9 cellular contexts compared by ENCODE assay signal in genomic region chr2:200966770-200967169, GRCh38. TPM values are rescaled to one million over a fixed set of nuclear protein-coding genes. Genes with fewer than 3 reads are reported as not detected.
DNase-seq lines count a peak whose midpoint lies in the region; ATAC-seq, FAIRE-seq and TF ChIP-seq lines count a peak whose summit lies in the region.
"Had no signal": no experiment of that assay in that cellular context is flagged by ENCODE, and none has a peak within 500 bp of the region (broad histone marks: within the 10 kb centered on the region; RNA-seq: fewer than 3 reads in every experiment).

No MANE protein-coding gene starts in this region.

- no peak for TF ChIP-seq EP300 in ovary (IDR thresholded peaks at IDR 0.05)

- no peak for TF ChIP-seq POLR2A in ovary (IDR thresholded peaks at IDR 0.05)

- H3K9me3 Mint-ChIP-seq in T-helper 2 cell treated with Interferon-gamma antibody and Interleukin-4, amounts not matched to agents 5 μg/mL and 100 μg/mL, for 36 hours = no peaks in the 10 kb centered on the region
- H3K9me3 Mint-ChIP-seq: activated CD4-positive, alpha-beta memory T cell treated with anti-CD3 and anti-CD28 coated beads for 36 hours had no signal

- H3K4me1 Mint-ChIP-seq in T-helper 2 cell treated with Interferon-gamma antibody and Interleukin-4, amounts not matched to agents 5 μg/mL and 100 μg/mL, for 36 hours (ENCODE audit: low read depth) = peaks cover 40% of the 10 kb centered on the region

- H3K36me3 ChIP-seq in bronchial epithelial cell (ENCODE audit: control insufficient read depth, insufficient read depth, low read length) (no peaks in the 10 kb centered on the region), small intestine (ENCODE audit: control insufficient read depth in 2 of 2, insufficient read depth in 2 of 2, low read length in 2 of 2) (no peaks in the 10 kb centered on the region), ovary (no peaks in the 10 kb centered on the region)

- H3K27ac ChIP-seq in small intestine (ENCODE audit: low read depth in 1 of 2, low read length in 1 of 2) (peak overlapping the region; percentile 45 to 54), ovary (no peak overlapping the region)

- ATAC-seq in GM18861 (IDR thresholded peaks at IDR 0.05; ENCODE audit: unreplicated experiment) = peak; percentile 28
- no peak for ATAC-seq in GM21390 (IDR thresholded peaks at IDR 0.05; ENCODE audit: unreplicated experiment)

- H3K27me3 Mint-ChIP-seq in T-helper 2 cell treated with Interferon-gamma antibody and Interleukin-4, amounts not matched to agents 5 μg/mL and 100 μg/mL, for 36 hours (ENCODE audit: low read depth) = no peaks in the 10 kb centered on the region
- H3K27me3 Mint-ChIP-seq: activated CD4-positive, alpha-beta memory T cell treated with anti-CD3 and anti-CD28 coated beads for 36 hours had no signal

- H3K27me3 ChIP-seq in bronchial epithelial cell (ENCODE audit: control insufficient read depth, insufficient read depth, low read length) = no peaks in the 10 kb centered on the region
- H3K27me3 ChIP-seq in small intestine (ENCODE audit: control insufficient read depth in 2 of 2, insufficient read depth in 2 of 2, low read length in 2 of 2) = no peaks in the 10 kb centered on the region
- no peaks in the 10 kb centered on the region for H3K27me3 ChIP-seq in ovary

- H3K4me3 ChIP-seq in bronchial epithelial cell (ENCODE audit: low read depth, low read length) (no peak overlapping the region), small intestine (ENCODE audit: low read depth in 1 of 2, low read length in 2 of 2) (no peak overlapping the region), ovary (no peak overlapping the region)

- H3K4me1 ChIP-seq in small intestine (ENCODE audit: control insufficient read depth in 2 of 2, insufficient read depth in 1 of 2, low read depth in 1 of 2, low read length in 1 of 2) = peaks cover 2 to 4% of the 10 kb centered on the region in 2 donors
- peaks cover 1% of the 10 kb centered on the region for H3K4me1 ChIP-seq in ovary (ENCODE audit: insufficient read depth)

- H3K9me3 ChIP-seq in small intestine (ENCODE audit: control insufficient read depth, low read depth) (no peaks in the 10 kb centered on the region), ovary (no peaks in the 10 kb centered on the region)

- 40 to 49% (median 47%) methylated on average over 4 of the region's 4 CpGs for WGBS in small intestine, 3 donors
- 59 to 66% (median 62%) methylated on average over 4 of the region's 4 CpGs for WGBS in ovary, 3 donors

- DNase-seq in HTR-8/SVneo (ENCODE audit: insufficient read length, low spot score) (peak; percentile 63), bronchial epithelial cell (ENCODE audit: low read depth) (peak; percentile 88), small intestine (peak; percentile 20), ovary (no peak)
- no peak for DNase-seq in T-helper 2 cell treated with Interferon-gamma antibody and Interleukin-4, amounts not matched to agents 5 μg/mL and 100 μg/mL, for 36 hours (ENCODE audit: low spot score)
- DNase-seq: activated CD4-positive, alpha-beta memory T cell treated with anti-CD3 and anti-CD28 coated beads for 36 hours; NCI-H1694 had no signal

- peaks cover 10% of the 10 kb centered on the region for H3K36me3 Mint-ChIP-seq in T-helper 2 cell treated with Interferon-gamma antibody and Interleukin-4, amounts not matched to agents 5 μg/mL and 100 μg/mL, for 36 hours (ENCODE audit: low read depth)

- H3K27ac Mint-ChIP-seq in T-helper 2 cell treated with Interferon-gamma antibody and Interleukin-4, amounts not matched to agents 5 μg/mL and 100 μg/mL, for 36 hours = no peak overlapping the region
- H3K27ac Mint-ChIP-seq: activated CD4-positive, alpha-beta memory T cell treated with anti-CD3 and anti-CD28 coated beads for 36 hours had no signal

- TF ChIP-seq CTCF in bronchial epithelial cell (IDR thresholded peaks at IDR 0.05; ENCODE audit: insufficient read depth, low read length, severe bottlenecking) (no peak), ovary (IDR thresholded peaks at IDR 0.05) (no peak)

- H3K4me3 Mint-ChIP-seq in T-helper 2 cell treated with Interferon-gamma antibody and Interleukin-4, amounts not matched to agents 5 μg/mL and 100 μg/mL, for 36 hours = no peak overlapping the region
- H3K4me3 Mint-ChIP-seq: activated CD4-positive, alpha-beta memory T cell treated with anti-CD3 and anti-CD28 coated beads for 36 hours had no signal

- intact Hi-C loops in ovary (cut with DNase I) = loop anchor here in 2 of 4 donors (10.0 kb wide), 2 partner anchors 98 to 108 kb away; partner anchors contain the start of genes HYCC2 (in 1 of the 2) and NDUFB3 (in 1 of the 2)

- FAIRE-seq in HTR-8/SVneo (lab: Jason Lieb, UNC) (no peak), bronchial epithelial cell (lab: Jason Lieb, UNC) (no peak), small intestine (lab: Jason Lieb, UNC) (no peak)

RNA-seq across cellular contexts. Expression of gene ORC2, which starts 3.3 kb away (rescaled TPM):
- 14.5 and 16.3 TPM in 2 replicates for total RNA-seq in bronchial epithelial cell
- polyA plus RNA-seq in small intestine = 10 to 100 TPM in 2 of 3 donors, 1 to 10 TPM in 1; 8.9 to 11.8 (median 11.0) TPM
- total RNA-seq in ovary = 10 to 100 TPM; 12.8 to 31.4 (median 29.0) TPM
- 10 to 100 TPM in 1 of 2 donors, 1 to 10 TPM in 1; 9.8 to 20.5 TPM for polyA plus RNA-seq in ovary

Comparison
In these comparisons a context has a peak if more than half of its experiments do, and no peak if none do; other contexts are left out.
1. DNase-seq: peak in HTR-8/SVneo (single experiment), bronchial epithelial cell (single experiment) and small intestine (single experiment); none in T-helper 2 cell treated with Interferon-gamma antibody and Interleukin-4, amounts not matched to agents 5 μg/mL and 100 μg/mL, for 36 hours (single experiment) and ovary (0 of 5).
2. H3K27ac ChIP-seq: peak in small intestine (2 of 2); none in ovary (0 of 2).